Comparison of ENCODE assay signal across 20 cellular contexts in the genomic region with DNA sequence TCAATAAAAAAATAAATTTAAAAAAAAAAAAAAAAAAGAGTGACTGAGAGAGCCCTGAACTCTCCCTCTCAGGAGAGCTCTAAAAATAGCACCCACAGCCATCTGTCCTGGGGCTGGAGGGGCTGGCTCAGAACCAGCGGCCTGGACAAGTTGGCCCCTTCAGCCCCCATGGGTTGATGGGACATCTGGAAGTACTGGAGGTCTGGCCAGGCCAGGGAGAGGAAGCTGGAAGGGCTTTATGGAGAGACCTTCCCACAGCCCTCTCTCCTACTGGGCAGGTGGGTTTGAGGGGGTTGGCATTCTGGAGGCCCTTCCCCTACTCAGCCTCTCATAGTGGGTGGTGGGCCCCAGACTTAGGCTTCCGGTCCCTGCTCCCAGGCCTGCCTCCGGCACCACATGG.
"Had no signal": no experiment of that assay in that cellular context is flagged by ENCODE, and none has a peak within 500 bp of the region (broad histone marks: within the 10 kb centered on the region; RNA-seq: fewer than 3 reads in every experiment).

No MANE protein-coding gene starts in this region.

- H3K27ac Mint-ChIP-seq: activated naive CD4-positive, alpha-beta T cell treated with anti-CD3 and anti-CD28 coated beads, Interleukin-2, amount 50 U/mL, for 24 hours; immature natural killer cell; natural killer cell; stimulated activated naive CD8-positive, alpha-beta T cell treated with anti-CD3 and anti-CD28 coated beads, Interleukin-15, Interleukin-2, amounts not matched to agents 100 ng/mL and 50 ng/mL, for 24 hours; T-helper 17 cell had no signal

- H3K36me3 Mint-ChIP-seq: activated naive CD4-positive, alpha-beta T cell treated with anti-CD3 and anti-CD28 coated beads, Interleukin-2, amount 50 U/mL, for 24 hours; immature natural killer cell; natural killer cell had no signal

- H3K9me3 Mint-ChIP-seq: activated naive CD4-positive, alpha-beta T cell treated with anti-CD3 and anti-CD28 coated beads, Interleukin-2, amount 50 U/mL, for 24 hours; central memory CD8-positive, alpha-beta T cell; immature natural killer cell; natural killer cell; stimulated activated naive CD8-positive, alpha-beta T cell treated with anti-CD3 and anti-CD28 coated beads, Interleukin-15, Interleukin-2, amounts not matched to agents 100 ng/mL and 50 ng/mL, for 24 hours had no signal

- H3K9me3 ChIP-seq: body of pancreas, mucosa of descending colon, thoracic aorta had no signal

- H3K4me3 ChIP-seq: body of pancreas, mucosa of descending colon, thoracic aorta had no signal

- H3K36me3 ChIP-seq: thoracic aorta had no signal

- ATAC-seq: body of pancreas, esophagus mucosa, left colon, mucosa of descending colon, natural killer cell, T-helper 17 cell had no signal

- H3K27ac ChIP-seq: thoracic aorta had no signal

- DNase-seq: activated CD4-positive, alpha-beta T cell treated with anti-CD3 and anti-CD28 coated beads, Interleukin-2, amount 50 U/mL, for 4 hours; activated CD4-positive, CD25-positive, alpha-beta regulatory T cell; activated T-cell treated with anti-CD3 and anti-CD28 coated beads, Interleukin-2, amount 50 U/mL, for 1 hour; amniotic stem cell; body of pancreas; cortex of kidney; immature natural killer cell; left colon; mammary epithelial cell; mucosa of descending colon; natural killer cell; occipital lobe; stimulated activated CD4-positive, alpha-beta T cell treated with anti-CD3 and anti-CD28 coated beads, Interleukin-15, amount 100 ng/mL, for 24 hours; stimulated activated CD4-positive, alpha-beta T cell treated with anti-CD3 and anti-CD28 coated beads, Interleukin-4, amount 100 ng/mL, for 24 hours; T-helper 17 cell had no signal

- H3K4me3 Mint-ChIP-seq: activated naive CD4-positive, alpha-beta T cell treated with anti-CD3 and anti-CD28 coated beads, Interleukin-2, amount 50 U/mL, for 24 hours; central memory CD8-positive, alpha-beta T cell; natural killer cell; stimulated activated naive CD8-positive, alpha-beta T cell treated with anti-CD3 and anti-CD28 coated beads, Interleukin-15, Interleukin-2, amounts not matched to agents 100 ng/mL and 50 ng/mL, for 24 hours had no signal

- H3K27me3 ChIP-seq: body of pancreas had no signal
